Comparison of ENCODE assay signal across 10 cellular contexts in genomic region chr9:98099898-98100297, GRCh38. TPM values are rescaled to one million over a fixed set of nuclear protein-coding genes. Genes with fewer than 3 reads are reported as not detected.
DNase-seq lines count a peak whose midpoint lies in the region; ATAC-seq and TF ChIP-seq lines count a peak whose summit lies in the region.
"Had no signal": no experiment of that assay in that cellular context is flagged by ENCODE, and none has a peak within 500 bp of the region (broad histone marks: within the 10 kb centered on the region; RNA-seq: fewer than 3 reads in every experiment).

No MANE protein-coding gene starts in this region.

- POLR2A ChIA-PET in naive thymus-derived CD8-positive, alpha-beta T cell (lab: Charles Lee), result interaction anchor here (0.9 to 11.9 kb wide), 4 partner anchors 19 to 178 kb away, joined by 3 to 238 read pairs (median 48); partner anchors contain the start of genes TBC1D2, TRIM14 and TRMO

- no peaks in the 10 kb centered on the region for H3K9me3 Mint-ChIP-seq in activated T-helper 2 cell treated with anti-CD3 and anti-CD28 coated beads, Interferon-gamma antibody, Interleukin-2, Interleukin-4, amounts not matched to agents 10 μg/mL and 5 μg/mL and 100 μg/mL, durations not matched to agents 14 hours and 24 hours and 36 hours
- no peaks in the 10 kb centered on the region for H3K9me3 Mint-ChIP-seq in naive thymus-derived CD8-positive, alpha-beta T cell

- peaks cover 57% of the 10 kb centered on the region for H3K4me1 Mint-ChIP-seq in activated T-helper 2 cell treated with anti-CD3 and anti-CD28 coated beads, Interferon-gamma antibody, Interleukin-2, Interleukin-4, amounts not matched to agents 10 μg/mL and 5 μg/mL and 100 μg/mL, durations not matched to agents 14 hours and 24 hours and 36 hours (ENCODE audit: low read depth)
- peaks cover 33 to 89% (median 76%) of the 10 kb centered on the region in 4 donors for H3K4me1 Mint-ChIP-seq in naive thymus-derived CD8-positive, alpha-beta T cell

- no peak for ATAC-seq in naive thymus-derived CD8-positive, alpha-beta T cell
- no peak for ATAC-seq in GM18861 (IDR thresholded peaks at IDR 0.05; ENCODE audit: unreplicated experiment)

- TF ChIP-seq EP300 in ovary (IDR thresholded peaks at IDR 0.05), result no peak

- 83 to 88% (median 84%) methylated on average over 5 of the region's 5 CpGs for WGBS in ovary, 3 donors

- H3K4me1 ChIP-seq in ovary (ENCODE audit: insufficient read depth), result no peaks in the 10 kb centered on the region

- DNase-seq in NCI-H146 treated with DMSO at 0.1 percent for 48 hours (lab: John Stamatoyannopoulos, UW; ENCODE audit: unreplicated experiment) (peak; percentile 29), NCI-H146 (lab: John Stamatoyannopoulos, UW) (no peak), NCI-H1105 (lab: John Stamatoyannopoulos, UW) (peak; percentile 71), ovary (no peak), GM19240 (ENCODE audit: insufficient read length, low spot score) (no peak)
- DNase-seq in activated T-helper 2 cell treated with anti-CD3 and anti-CD28 coated beads, Interferon-gamma antibody, Interleukin-2, Interleukin-4, amounts not matched to agents 10 μg/mL and 5 μg/mL and 100 μg/mL, durations not matched to agents 14 hours and 24 hours and 36 hours (ENCODE audit: low spot score), result no peak
- peak in 1 of 10 donors; percentile 18 for DNase-seq in naive thymus-derived CD8-positive, alpha-beta T cell
- DNase-seq: SIG-M5 had no signal

- no peaks in the 10 kb centered on the region for H3K27me3 ChIP-seq in ovary

- H3K27me3 Mint-ChIP-seq in activated T-helper 2 cell treated with anti-CD3 and anti-CD28 coated beads, Interferon-gamma antibody, Interleukin-2, Interleukin-4, amounts not matched to agents 10 μg/mL and 5 μg/mL and 100 μg/mL, durations not matched to agents 14 hours and 24 hours and 36 hours (ENCODE audit: low read depth), result no peaks in the 10 kb centered on the region
- no peaks in the 10 kb centered on the region for H3K27me3 Mint-ChIP-seq in naive thymus-derived CD8-positive, alpha-beta T cell

- no peak overlapping the region for H3K4me3 ChIP-seq in ovary
- H3K4me3 ChIP-seq: lung had no signal

- peaks cover 63% of the 10 kb centered on the region for H3K36me3 Mint-ChIP-seq in activated T-helper 2 cell treated with anti-CD3 and anti-CD28 coated beads, Interferon-gamma antibody, Interleukin-2, Interleukin-4, amounts not matched to agents 10 μg/mL and 5 μg/mL and 100 μg/mL, durations not matched to agents 14 hours and 24 hours and 36 hours (ENCODE audit: low read depth)
- peaks cover 0 to 48% (median 34%) of the 10 kb centered on the region in 3 donors for H3K36me3 Mint-ChIP-seq in naive thymus-derived CD8-positive, alpha-beta T cell

- no peak for TF ChIP-seq CTCF in ovary (IDR thresholded peaks at IDR 0.05)

- no peaks in the 10 kb centered on the region for H3K9me3 ChIP-seq in ovary

- H3K4me3 Mint-ChIP-seq in activated T-helper 2 cell treated with anti-CD3 and anti-CD28 coated beads, Interferon-gamma antibody, Interleukin-2, Interleukin-4, amounts not matched to agents 10 μg/mL and 5 μg/mL and 100 μg/mL, durations not matched to agents 14 hours and 24 hours and 36 hours (ENCODE audit: low read depth), result peak overlapping the region; percentile 57
- H3K4me3 Mint-ChIP-seq in naive thymus-derived CD8-positive, alpha-beta T cell, result peak overlapping the region in 9 of 10 donors; percentile 54 to 78 (median 68)

- H3K36me3 ChIP-seq in ovary, result no peaks in the 10 kb centered on the region

- no peak for TF ChIP-seq POLR2A in ovary (IDR thresholded peaks at IDR 0.05)

- no peak overlapping the region for H3K27ac ChIP-seq in ovary

- intact Hi-C loops in activated T-helper 2 cell treated with anti-CD3 and anti-CD28 coated beads, Interferon-gamma antibody, Interleukin-2, Interleukin-4, amounts not matched to agents 10 μg/mL and 5 μg/mL and 100 μg/mL, durations not matched to agents 14 hours and 24 hours and 36 hours (cut with micrococcal nuclease), result loop anchor here (5.0 to 10.0 kb wide), 4 partner anchors 43 to 175 kb away; partner anchors contain the start of genes ANP32B, NANS, TBC1D2 and TRMO
- intact Hi-C loops in ovary (cut with DNase I), result no loop called here

- peak overlapping the region; percentile 94 for H3K27ac Mint-ChIP-seq in activated T-helper 2 cell treated with anti-CD3 and anti-CD28 coated beads, Interferon-gamma antibody, Interleukin-2, Interleukin-4, amounts not matched to agents 10 μg/mL and 5 μg/mL and 100 μg/mL, durations not matched to agents 14 hours and 24 hours and 36 hours
- peak overlapping the region; percentile 88 to 99 (median 96) for H3K27ac Mint-ChIP-seq in naive thymus-derived CD8-positive, alpha-beta T cell

RNA-seq across cellular contexts. Expression of gene TRIM14, which starts 19.1 kb away (rescaled TPM):
- 37.7 and 41.5 TPM in 2 replicates for total RNA-seq in activated T-helper 2 cell treated with anti-CD3 and anti-CD28 coated beads, Interferon-gamma antibody, Interleukin-2, Interleukin-4, amounts not matched to agents 10 μg/mL and 5 μg/mL and 100 μg/mL, durations not matched to agents 14 hours and 24 hours and 36 hours
- total RNA-seq in naive thymus-derived CD8-positive, alpha-beta T cell, result 10 to 100 TPM; 76.9 to 78.1 TPM
- 10 to 100 TPM; 48.7 to 84.0 (median 68.4) TPM for polyA plus RNA-seq in naive thymus-derived CD8-positive, alpha-beta T cell
- total RNA-seq in ovary, result 10 to 100 TPM in 1 of 7 donors, 1 to 10 TPM in 6; 3.6 to 12.2 (median 5.7) TPM
- polyA plus RNA-seq in ovary, result 10 to 100 TPM in 1 of 2 donors, 1 to 10 TPM in 1; 2.3 to 24.0 TPM

RNA-seq across cellular contexts. Expression of gene NANS, which starts 43.4 kb away (rescaled TPM):
- total RNA-seq in activated T-helper 2 cell treated with anti-CD3 and anti-CD28 coated beads, Interferon-gamma antibody, Interleukin-2, Interleukin-4, amounts not matched to agents 10 μg/mL and 5 μg/mL and 100 μg/mL, durations not matched to agents 14 hours and 24 hours and 36 hours, result 63.4 and 64.7 TPM in 2 replicates
- total RNA-seq in naive thymus-derived CD8-positive, alpha-beta T cell, result 10 to 100 TPM; 15.0 to 15.7 TPM
- 10 to 100 TPM; 28.9 to 32.4 (median 30.9) TPM for polyA plus RNA-seq in naive thymus-derived CD8-positive, alpha-beta T cell
- total RNA-seq in ovary, result 10 to 100 TPM; 24.1 to 43.8 (median 33.8) TPM
- polyA plus RNA-seq in ovary, result 10 to 100 TPM; 28.3 to 41.5 TPM

Comparison
In these comparisons a context has a peak if more than half of its experiments do, and no peak if none do; other contexts are left out.
1. DNase-seq: peak in NCI-H146 treated with DMSO at 0.1 percent for 48 hours (single experiment) and NCI-H1105 (single experiment); none in NCI-H146 (single experiment), activated T-helper 2 cell treated with anti-CD3 and anti-CD28 coated beads, Interferon-gamma antibody, Interleukin-2, Interleukin-4, amounts not matched to agents 10 μg/mL and 5 μg/mL and 100 μg/mL, durations not matched to agents 14 hours and 24 hours and 36 hours (single experiment), ovary (0 of 5) and GM19240 (single experiment).